In the genomic region with DNA sequence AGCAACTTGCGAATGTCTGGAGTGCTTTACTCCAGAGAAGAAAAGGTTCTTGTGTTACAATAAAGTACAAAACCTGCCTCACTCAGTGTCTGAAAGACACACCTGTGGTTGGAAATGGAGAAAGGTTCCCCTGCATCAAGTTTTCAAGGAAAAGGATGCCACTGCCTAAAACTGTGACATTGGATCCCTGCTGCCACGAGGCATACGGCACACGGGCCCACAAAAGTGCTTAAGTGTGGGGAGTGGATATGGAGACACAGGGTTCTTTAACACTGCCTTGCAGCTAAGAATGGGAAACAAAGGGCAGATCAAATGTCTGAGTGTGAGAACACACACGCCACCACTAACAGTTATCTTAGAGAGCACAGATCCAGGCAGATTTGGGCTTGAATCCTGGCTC, we compare ENCODE assay signal across 26 cellular contexts.
"Had no signal": no experiment of that assay in that cellular context is flagged by ENCODE, and none has a peak within 500 bp of the region (broad histone marks: within the 10 kb centered on the region; RNA-seq: fewer than 3 reads in every experiment).

No MANE protein-coding gene starts in this region.

- DNase-seq: activated CD4-positive, alpha-beta memory T cell treated with anti-CD3 and anti-CD28 coated beads for 36 hours; activated CD4-positive, alpha-beta T cell treated with anti-CD3 and anti-CD28 coated beads for 36 hours; activated CD4-positive, alpha-beta T cell treated with anti-CD3 and anti-CD28 coated beads, Interleukin-2, amount 10 ng/mL, durations not matched to agents 24 days and 14 days; activated CD4-positive, CD25-positive, alpha-beta regulatory T cell; activated CD4-positive, CD25-positive, alpha-beta regulatory T cell treated with anti-CD3 and anti-CD28 coated beads, Interleukin-2, amount 50 U/mL, for 72 hours; activated CD8-positive, alpha-beta memory T cell treated with anti-CD3 and anti-CD28 coated beads, Interleukin-2, amount 10 ng/mL, durations not matched to agents 7 days and 5 days; activated CD8-positive, alpha-beta memory T cell treated with anti-CD3 and anti-CD28 coated beads, Interleukin-2, amount 50 U/mL, for 4 hours; activated CD8-positive, alpha-beta T cell treated with anti-CD3 and anti-CD28 coated beads, Interleukin-2, amount 10 ng/mL, durations not matched to agents 7 days and 5 days; activated gamma-delta T cell; activated naive CD4-positive, alpha-beta T cell; activated naive CD4-positive, alpha-beta T cell treated with anti-CD3 and anti-CD28 coated beads, Interleukin-2, amount 10 ng/mL, durations not matched to agents 7 days and 5 days; activated naive CD8-positive, alpha-beta T cell treated with anti-CD3 and anti-CD28 coated beads, Interleukin-2, amount 10 ng/mL, durations not matched to agents 7 days and 5 days; activated T-cell treated with anti-CD3 and anti-CD28 coated beads, Interleukin-2, amount 50 U/mL, for 1 hour; activated T-cell treated with anti-CD3 and anti-CD28 coated beads, Interleukin-2, amount 50 U/mL, for 72 hours; central memory CD4-positive, alpha-beta T cell; cerebellar nuclear complex; colonic mucosa; effector CD8-positive, alpha-beta T cell; esophagus squamous epithelium; foreskin melanocyte; head of caudate nucleus; T-helper 17 cell; T1000; WERI-Rb-1 had no signal

- ATAC-seq: activated CD4-positive, alpha-beta T cell treated with anti-CD3 and anti-CD28 coated beads for 36 hours; activated CD8-positive, alpha-beta memory T cell treated with anti-CD3 and anti-CD28 coated beads, Interleukin-2, amount 10 ng/mL, durations not matched to agents 7 days and 5 days; activated CD8-positive, alpha-beta T cell treated with anti-CD3 and anti-CD28 coated beads, Interleukin-2, amount 10 ng/mL, durations not matched to agents 7 days and 5 days; activated naive CD4-positive, alpha-beta T cell treated with anti-CD3 and anti-CD28 coated beads, Interleukin-2, amount 50 U/mL, for 72 hours; activated T-cell treated with anti-CD3 and anti-CD28 coated beads, Interleukin-2, amount 50 U/mL, for 72 hours; gastroesophageal sphincter; T-helper 17 cell had no signal
